ENCODE assay signal across 12 cellular contexts in genomic region chr12:92432724-92433281, GRCh38.
DNase-seq lines count a peak whose midpoint lies in the region; ATAC-seq and TF ChIP-seq lines count a peak whose summit lies in the region.
"Had no signal": no experiment of that assay in that cellular context is flagged by ENCODE, and none has a peak within 500 bp of the region (broad histone marks: within the 10 kb centered on the region; RNA-seq: fewer than 3 reads in every experiment).

No MANE protein-coding gene starts in this region.

- no peak for TF ChIP-seq CTCF in SU-DHL-6 (IDR thresholded peaks at IDR 0.05; ENCODE audit: insufficient read depth, low read length, poor library complexity, severe bottlenecking)
- TF ChIP-seq CTCF in Peyer's patch (IDR thresholded peaks at IDR 0.05), result no peak
- TF ChIP-seq CTCF in mucosa of descending colon (IDR thresholded peaks at IDR 0.05), result no peak

- ATAC-seq in GM18505 (IDR thresholded peaks at IDR 0.05; ENCODE audit: unreplicated experiment), result peak; percentile 55
- peak; percentile 70 for ATAC-seq in GM19455 (IDR thresholded peaks at IDR 0.05; ENCODE audit: unreplicated experiment)
- ATAC-seq in HG03045 (IDR thresholded peaks at IDR 0.05; ENCODE audit: unreplicated experiment), result peak; percentile 79
- ATAC-seq in mucosa of descending colon, result no peak
- ATAC-seq: left lung had no signal

- H3K27me3 ChIP-seq in SU-DHL-6 (ENCODE audit: low read length) (no peaks in the 10 kb centered on the region), Peyer's patch (no peaks in the 10 kb centered on the region), neuronal stem cell (ENCODE audit: control insufficient read depth in 3 of 3, insufficient read depth in 3 of 3, low read depth in 1 of 3, low read length in 3 of 3) (no peaks in the 10 kb centered on the region)
- H3K27me3 ChIP-seq: left lung, SJSA1 had no signal

- no peak overlapping the region for H2AK5ac ChIP-seq in neuronal stem cell (ENCODE audit: low read depth, low read length)

- no peaks in the 10 kb centered on the region for H3K79me2 ChIP-seq in SU-DHL-6 (ENCODE audit: insufficient read depth, low read length)

- no peak overlapping the region for H2BK120ac ChIP-seq in neuronal stem cell (ENCODE audit: low read depth, low read length)

- intact Hi-C loops in mucosa of descending colon (cut with DNase I, micrococcal nuclease), result no loop called here

- H3K4ac ChIP-seq in neuronal stem cell (ENCODE audit: low read length), result no peak overlapping the region

- no peaks in the 10 kb centered on the region for H3K9me3 ChIP-seq in SU-DHL-6 (ENCODE audit: insufficient read depth, low read length)
- no peaks in the 10 kb centered on the region for H3K9me3 ChIP-seq in Peyer's patch
- no peaks in the 10 kb centered on the region for H3K9me3 ChIP-seq in mucosa of descending colon
- no peaks in the 10 kb centered on the region for H3K9me3 ChIP-seq in neuronal stem cell (replicated peaks in 1 of 2; ENCODE audit: control insufficient read depth in 2 of 2, insufficient read depth in 1 of 2, low read depth in 1 of 2, low read length in 2 of 2)
- H3K9me3 ChIP-seq: left lung, SJSA1 had no signal

- H3K4me3 ChIP-seq in SU-DHL-6 (ENCODE audit: insufficient read depth, low read length, poor library complexity, severe bottlenecking) (no peak overlapping the region), Peyer's patch (no peak overlapping the region), mucosa of descending colon (no peak overlapping the region), neuronal stem cell (ENCODE audit: low read length in 2 of 2) (no peak overlapping the region)
- H3K4me3 ChIP-seq: left lung, SJSA1 had no signal

- no peak overlapping the region for H4K8ac ChIP-seq in neuronal stem cell (ENCODE audit: low read depth, low read length)

- no peak overlapping the region for H2BK5ac ChIP-seq in neuronal stem cell (ENCODE audit: low read length)

- H3K14ac ChIP-seq in neuronal stem cell (ENCODE audit: low read length), result no peak overlapping the region

- no peaks in the 10 kb centered on the region for H3K36me3 ChIP-seq in SU-DHL-6 (ENCODE audit: low read length)
- H3K36me3 ChIP-seq in Peyer's patch, result no peaks in the 10 kb centered on the region
- no peaks in the 10 kb centered on the region for H3K36me3 ChIP-seq in mucosa of descending colon (ENCODE audit: low read depth)
- H3K36me3 ChIP-seq in neuronal stem cell (replicated peaks in 1 of 2; ENCODE audit: control insufficient read depth in 2 of 2, insufficient read depth in 2 of 2, low read length in 2 of 2), result no peaks in the 10 kb centered on the region
- H3K36me3 ChIP-seq: left lung, SJSA1 had no signal

- no peaks in the 10 kb centered on the region for H3K9me2 ChIP-seq in SU-DHL-6 (replicated peaks; ENCODE audit: insufficient read depth, low read length)

- H2BK15ac ChIP-seq in neuronal stem cell (ENCODE audit: low read length), result no peak overlapping the region

- DNase-seq in Peyer's patch (no peak), mucosa of descending colon (no peak), neuronal stem cell (ENCODE audit: low spot score) (no peak), retina (no peak)
- DNase-seq: cerebellar nuclear complex, left lung, NCI-H187 had no signal

- H2AFZ ChIP-seq in SU-DHL-6 (ENCODE audit: low read depth, low read length, severe bottlenecking) (peak overlapping the region; percentile 78), neuronal stem cell (ENCODE audit: low read length) (no peak overlapping the region)

- no CpG with 5 or more reads among the region's 4 CpGs for WGBS in neuronal stem cell (ENCODE audit: extremely low coverage in 2 of 2, insufficient read length in 2 of 2, insufficient replicate concordance in 1 of 2), 2 donors

- no peak overlapping the region for H3K27ac ChIP-seq in SU-DHL-6 (ENCODE audit: low read depth, low read length)
- peak overlapping the region in 2 of 4 donors; percentile 11 to 48 for H3K27ac ChIP-seq in Peyer's patch
- no peak overlapping the region for H3K27ac ChIP-seq in neuronal stem cell (replicated peaks; ENCODE audit: low read length)
- H3K27ac ChIP-seq: left lung, SJSA1 had no signal

- H3K18ac ChIP-seq in neuronal stem cell (ENCODE audit: low read length), result no peak overlapping the region

- H3K79me1 ChIP-seq in neuronal stem cell (ENCODE audit: low read depth, low read length), result no peaks in the 10 kb centered on the region

- H3K23ac ChIP-seq in neuronal stem cell (ENCODE audit: low read depth, low read length, poor library complexity), result no peak overlapping the region

- H3K4me1 ChIP-seq in Peyer's patch (peaks cover 0 to 10% (median 0%) of the 10 kb centered on the region in 4 donors), mucosa of descending colon (ENCODE audit: low read depth) (no peaks in the 10 kb centered on the region), neuronal stem cell (ENCODE audit: control insufficient read depth in 2 of 2, insufficient read depth in 1 of 2, low read depth in 1 of 2, low read length in 2 of 2) (peaks cover 0 to 2% of the 10 kb centered on the region in 2 donors)
- H3K4me1 ChIP-seq: SJSA1 had no signal

- no peak overlapping the region for H2BK12ac ChIP-seq in neuronal stem cell (ENCODE audit: low read length)

- H3F3A ChIP-seq in SU-DHL-6 (ENCODE audit: insufficient read depth), result 0 out of 2 replicates have a peak, but pooled peaks cover 2% of the 10 kb centered on the region

- H4K20me1 ChIP-seq in SU-DHL-6 (ENCODE audit: low read depth, low read length), result no peaks in the 10 kb centered on the region

- H3K4me2 ChIP-seq in SU-DHL-6 (ENCODE audit: low read depth, low read length, poor library complexity, severe bottlenecking), result peak overlapping the region; percentile 20
- no peak overlapping the region for H3K4me2 ChIP-seq in neuronal stem cell (ENCODE audit: insufficient read depth, low read length, poor library complexity, severe bottlenecking)

- no peak overlapping the region for H4K91ac ChIP-seq in neuronal stem cell (ENCODE audit: low read depth, low read length, poor library complexity)

- TF ChIP-seq POLR2A in GM18505 (IDR thresholded peaks at IDR 0.05; ENCODE audit: borderline replicate concordance, extremely low read depth, insufficient read depth, insufficient read length), result no peak
- TF ChIP-seq POLR2A in Peyer's patch (IDR thresholded peaks at IDR 0.05), result no peak

- H3K9ac ChIP-seq in SU-DHL-6 (ENCODE audit: low read length) (no peak overlapping the region), neuronal stem cell (ENCODE audit: low read depth, low read length, poor library complexity) (no peak overlapping the region)
